In genomic region chr4:1055721-1056590, GRCh38 we compare ENCODE assay signal across 8 cellular contexts. TPM values are rescaled to one million over a fixed set of nuclear protein-coding genes. Genes with fewer than 3 reads are reported as not detected.
A peak's percentile ranks its signal among the peaks of the same experiment; 100 is the strongest.
DNase-seq lines count a peak whose midpoint lies in the region; ATAC-seq and TF ChIP-seq lines count a peak whose summit lies in the region.

No MANE protein-coding gene starts in this region.

- peak; percentile 57 for ATAC-seq in GM18498 (IDR thresholded peaks at IDR 0.05; ENCODE audit: unreplicated experiment)
- no peak for ATAC-seq in left ventricle myocardium superior
- no peak for ATAC-seq in HG03025 (IDR thresholded peaks at IDR 0.05; ENCODE audit: low FRiP score, unreplicated experiment)
- no peak for ATAC-seq in gastrocnemius medialis

- DNase-seq in NAMALWA (ENCODE audit: low spot score) (peak; percentile 64), activated T-cell treated with anti-CD3 and anti-CD28 coated beads for 4 hours (peak; percentile 65), left ventricle myocardium superior (peak; percentile 49), medulla oblongata (ENCODE audit: extremely low spot score) (no peak), gastrocnemius medialis (no peak)
- peak; percentile 55 to 75 (median 56) for DNase-seq in stimulated activated CD4-positive, alpha-beta T cell treated with anti-CD3 and anti-CD28 coated beads, TNF-alpha, amount 100 ng/mL, for 24 hours (ENCODE audit: low read depth in 3 of 3)

- H3K4me1 ChIP-seq in gastrocnemius medialis, result peaks cover 9 to 11% of the 10 kb centered on the region in 2 donors

- H3K27ac ChIP-seq in gastrocnemius medialis, result no peak overlapping the region

- no peak for TF ChIP-seq CTCF in gastrocnemius medialis (IDR thresholded peaks at IDR 0.05 in 4 of 5, conservative IDR thresholded peaks at IDR 0.05 in 1 of 5)

- H3K36me3 ChIP-seq in gastrocnemius medialis, result no peaks in the 10 kb centered on the region

- TF ChIP-seq POLR2A in gastrocnemius medialis (IDR thresholded peaks at IDR 0.05), result no peak

- intact Hi-C loops in left ventricle myocardium superior (cut with micrococcal nuclease), result no loop called here
- intact Hi-C loops in gastrocnemius medialis (cut with DNase I; ENCODE audit: low total_unique reads), result no loop called here

- H3K9me3 ChIP-seq in gastrocnemius medialis, result no peaks in the 10 kb centered on the region

- H3K4me3 ChIP-seq in gastrocnemius medialis, result no peak overlapping the region

- H3K27me3 ChIP-seq in gastrocnemius medialis, result peaks cover 55 to 63% (median 56%) of the 10 kb centered on the region in 3 donors

- in situ Hi-C loops in gastrocnemius medialis (cut with MboI; ENCODE audit: low sequenced_read_pairs in 4 of 4), result no loop called here

RNA-seq across cellular contexts. Expression of gene FGFRL1, which starts 44.5 kb away (rescaled TPM):
- total RNA-seq in left ventricle myocardium superior (26.6 TPM), gastrocnemius medialis (10 to 100 TPM; 10.4 to 32.4 (median 15.2) TPM)

RNA-seq across cellular contexts. Expression of gene RNF212, which starts 57.4 kb away (rescaled TPM):
- total RNA-seq in left ventricle myocardium superior (0.62 TPM), gastrocnemius medialis (1 to 10 TPM in 1 of 4 donors, not detected in 3; 1.3 TPM)

Comparison
In these comparisons a context has a peak if more than half of its experiments do, and no peak if none do; other contexts are left out.
1. DNase-seq: peak in NAMALWA (single experiment), activated T-cell treated with anti-CD3 and anti-CD28 coated beads for 4 hours (single experiment), left ventricle myocardium superior (single experiment) and stimulated activated CD4-positive, alpha-beta T cell treated with anti-CD3 and anti-CD28 coated beads, TNF-alpha, amount 100 ng/mL, for 24 hours (3 of 3); none in medulla oblongata (single experiment) and gastrocnemius medialis (0 of 2).